Comparison of ENCODE assay signal across 1 cellular context in the genomic region with DNA sequence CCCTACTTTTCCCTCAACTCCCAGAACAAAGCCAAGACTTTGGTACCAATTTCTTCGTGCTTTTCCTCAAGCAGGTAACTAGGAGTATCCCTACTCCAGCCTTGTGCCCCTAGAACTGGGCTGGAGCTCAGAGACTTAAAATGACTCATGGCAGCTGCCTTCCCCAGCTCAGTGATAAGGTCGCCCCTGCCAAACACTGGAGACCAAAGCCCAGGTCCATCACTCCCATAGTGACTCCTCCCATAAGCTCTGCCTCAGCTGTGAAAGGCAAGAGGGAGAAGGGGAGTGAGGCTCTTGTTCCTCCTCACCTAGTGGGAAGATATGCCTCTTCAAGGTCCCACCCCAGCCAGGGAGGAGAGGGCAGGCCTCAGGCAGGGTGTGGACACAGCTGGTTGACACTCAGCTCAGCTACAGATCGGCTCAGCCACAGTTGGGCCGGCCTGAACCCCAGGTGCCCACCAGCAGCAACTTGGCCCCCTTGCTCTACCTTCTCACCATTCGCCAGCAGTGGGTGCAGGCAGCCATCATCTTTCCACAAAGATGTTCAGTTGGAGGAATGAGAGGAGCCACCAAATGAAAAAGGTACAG.
A peak's percentile ranks its signal among the peaks of the same experiment; 100 is the strongest.
TF ChIP-seq lines count a peak whose summit lies in the region.

No MANE protein-coding gene starts in this region.

TF ChIP-seq in HepG2, 621 proteins besides CTCF, POLR2A, EP300 and RAD21:
- TF ChIP-seq GTF2F1 (IDR thresholded peaks at IDR 0.05; ENCODE audit: low read length): no peak
- TF ChIP-seq ZNF263 (CRISPR knock-in tag; IDR thresholded peaks at IDR 0.05): 0 out of 2 replicates have a peak, but pooled peaks have one; percentile 20
- TF ChIP-seq, protein P1, sequence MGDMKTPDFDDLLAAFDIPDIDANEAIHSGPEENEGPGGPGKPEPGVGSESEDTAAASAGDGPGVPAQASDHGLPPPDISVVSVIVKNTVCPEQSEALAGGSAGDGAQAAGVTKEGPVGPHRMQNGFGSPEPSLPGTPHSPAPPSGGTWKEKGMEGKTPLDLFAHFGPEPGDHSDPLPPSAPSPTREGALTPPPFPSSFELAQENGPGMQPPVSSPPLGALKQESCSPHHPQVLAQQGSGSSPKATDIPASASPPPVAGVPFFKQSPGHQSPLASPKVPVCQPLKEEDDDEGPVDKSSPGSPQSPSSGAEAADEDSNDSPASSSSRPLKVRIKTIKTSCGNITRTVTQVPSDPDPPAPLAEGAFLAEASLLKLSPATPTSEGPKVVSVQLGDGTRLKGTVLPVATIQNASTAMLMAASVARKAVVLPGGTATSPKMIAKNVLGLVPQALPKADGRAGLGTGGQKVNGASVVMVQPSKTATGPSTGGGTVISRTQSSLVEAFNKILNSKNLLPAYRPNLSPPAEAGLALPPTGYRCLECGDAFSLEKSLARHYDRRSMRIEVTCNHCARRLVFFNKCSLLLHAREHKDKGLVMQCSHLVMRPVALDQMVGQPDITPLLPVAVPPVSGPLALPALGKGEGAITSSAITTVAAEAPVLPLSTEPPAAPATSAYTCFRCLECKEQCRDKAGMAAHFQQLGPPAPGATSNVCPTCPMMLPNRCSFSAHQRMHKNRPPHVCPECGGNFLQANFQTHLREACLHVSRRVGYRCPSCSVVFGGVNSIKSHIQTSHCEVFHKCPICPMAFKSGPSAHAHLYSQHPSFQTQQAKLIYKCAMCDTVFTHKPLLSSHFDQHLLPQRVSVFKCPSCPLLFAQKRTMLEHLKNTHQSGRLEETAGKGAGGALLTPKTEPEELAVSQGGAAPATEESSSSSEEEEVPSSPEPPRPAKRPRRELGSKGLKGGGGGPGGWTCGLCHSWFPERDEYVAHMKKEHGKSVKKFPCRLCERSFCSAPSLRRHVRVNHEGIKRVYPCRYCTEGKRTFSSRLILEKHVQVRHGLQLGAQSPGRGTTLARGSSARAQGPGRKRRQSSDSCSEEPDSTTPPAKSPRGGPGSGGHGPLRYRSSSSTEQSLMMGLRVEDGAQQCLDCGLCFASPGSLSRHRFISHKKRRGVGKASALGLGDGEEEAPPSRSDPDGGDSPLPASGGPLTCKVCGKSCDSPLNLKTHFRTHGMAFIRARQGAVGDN (CRISPR knock-in tag; IDR thresholded peaks at IDR 0.05): peak; percentile 28; the same call in 1 of the 2 replicates
- 0 out of 2 replicates have a peak, but pooled peaks have one; percentile 18 for TF ChIP-seq POLR2AphosphoS5 (IDR thresholded peaks at IDR 0.05; ENCODE audit: low read depth, low read length)
- TF ChIP-seq CAMTA2 (CRISPR knock-in tag; IDR thresholded peaks at IDR 0.05; ENCODE audit: borderline replicate concordance): no peak
